8 cellular contexts compared by ENCODE assay signal in the genomic region with DNA sequence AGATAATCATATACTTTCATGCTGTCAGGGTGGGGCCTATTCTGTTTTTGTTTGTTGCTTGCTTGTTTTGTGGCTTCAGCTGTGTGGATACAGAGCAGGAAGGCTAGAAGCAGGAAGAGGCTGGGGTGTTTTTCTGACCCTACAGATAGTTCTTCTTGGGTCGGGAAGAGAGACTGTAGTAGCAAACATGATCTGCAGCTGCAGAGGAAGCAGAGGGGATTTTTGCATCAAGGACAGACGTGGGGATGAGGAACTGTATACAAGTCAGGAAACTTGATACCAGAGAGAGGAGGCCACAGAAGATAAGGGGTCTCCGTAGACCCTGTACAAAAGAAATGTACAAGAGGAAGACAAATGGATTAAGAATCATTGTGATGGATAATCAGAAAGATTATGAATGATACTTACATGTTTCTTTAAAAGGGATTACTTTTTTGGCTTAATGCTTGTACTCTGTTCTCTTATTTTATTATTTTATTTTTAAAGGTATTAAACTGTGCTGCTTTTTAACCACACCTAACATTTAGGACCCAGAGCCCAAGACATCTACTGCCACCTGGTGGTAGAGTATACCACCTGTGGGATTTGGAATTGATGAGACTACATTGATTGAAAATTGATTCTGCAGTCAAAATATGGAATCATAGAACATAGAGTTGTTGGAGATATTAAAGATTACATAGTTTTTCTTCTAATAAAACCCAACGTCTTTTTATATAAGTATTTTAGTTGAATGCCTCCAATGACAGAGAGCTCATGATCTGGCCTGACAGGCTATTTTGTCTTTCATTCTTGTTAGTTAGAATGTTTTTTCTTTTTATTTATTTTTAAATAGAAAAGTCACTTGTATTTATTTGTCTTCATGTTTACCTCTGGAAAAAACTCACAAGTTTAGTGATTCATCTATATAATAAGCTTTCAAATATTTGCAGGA. TPM values are rescaled to one million over a fixed set of nuclear protein-coding genes. Genes with fewer than 3 reads are reported as not detected.
DNase-seq lines count a peak whose midpoint lies in the region; ATAC-seq, FAIRE-seq and TF ChIP-seq lines count a peak whose summit lies in the region.

No MANE protein-coding gene starts in this region.

- TF ChIP-seq RAD21 in K562 (CRISPR knock-in tag; conservative IDR thresholded peaks at IDR 0.05 in 1 of 2, IDR thresholded peaks at IDR 0.05 in 1 of 2), result peak; percentile 61 to 75

- no peak overlapping the region for H3K4me2 ChIP-seq in K562 (ENCODE audit: insufficient read depth, low read length)

- no peaks in the 10 kb centered on the region for H3K9me3 ChIP-seq in K562 (replicated peaks; ENCODE audit: control insufficient read depth, insufficient read depth, low read depth, low read length)

- H3K9ac ChIP-seq in K562 (ENCODE audit: insufficient read depth in 1 of 2, low read depth in 2 of 2, low read length in 2 of 2), result no peak overlapping the region

- TF ChIP-seq CTCF in AG10803 (conservative IDR thresholded peaks at IDR 0.05; ENCODE audit: low read length) (peak; percentile 85), GM12872 (IDR thresholded peaks at IDR 0.05; ENCODE audit: insufficient read depth, low read depth, low read length) (peak; percentile 59; the same call in 2 of the 3 replicates), K562 (IDR thresholded peaks at IDR 0.05 in 2 of 3, conservative IDR thresholded peaks at IDR 0.05 in 1 of 3; ENCODE audit: insufficient read depth in 2 of 3, low read depth in 1 of 3, low read length in 3 of 3) (peak; percentile 40 to 69 (median 47); a peak in 3 of 6 replicates)

- no TSS peak for BruUV-seq in K562 (replicated peaks; lab: Mats Ljungman, UMichigan)

- CTCF ChIA-PET in K562 (lab: Yijun Ruan, JAX; ENCODE audit: low intra/inter-chr PET ratio), result interaction anchor here (1.7 kb wide), 1 partner anchor 63 kb away, joined by 9 read pairs; no protein-coding TSS in a partner anchor

- no peak for TF ChIP-seq POLR2A in K562 (conservative IDR thresholded peaks at IDR 0.05)

- H3K27ac ChIP-seq in K562 (ENCODE audit: extremely low read depth, low read depth, low read length), result no peak overlapping the region

- no peaks in the 10 kb centered on the region for H3K4me1 ChIP-seq in K562 (replicated peaks in 1 of 2; ENCODE audit: control insufficient read depth in 2 of 2, insufficient read depth in 2 of 2, low read length in 2 of 2)

- H3K36me3 ChIP-seq in K562 (ENCODE audit: control insufficient read depth, insufficient read depth, low read length), result no peaks in the 10 kb centered on the region

- no peak overlapping the region for H2AFZ ChIP-seq in K562 (ENCODE audit: low read depth, low read length)

- intact Hi-C loops in K562 (cut with micrococcal nuclease), result loop anchor here (1.0 to 10.0 kb wide), 3 partner anchors 63 to 427 kb away; no protein-coding TSS in a partner anchor

- FAIRE-seq in K562 (lab: Jason Lieb, UNC), result peak; percentile 44

- H3K9me1 ChIP-seq in K562 (ENCODE audit: control insufficient read depth, insufficient read depth, low read length), result no peaks in the 10 kb centered on the region

- H3K27me3 ChIP-seq in K562 (ENCODE audit: control insufficient read depth in 2 of 2, insufficient read depth in 2 of 2, low read length in 2 of 2), result peaks cover 0 to 12% of the 10 kb centered on the region in 2 experiments; a peak in 2 of 5 replicates

- in situ Hi-C loops in K562 (cut with MboI), result no loop called here

- TF ChIP-seq EP300 in K562 (IDR thresholded peaks at IDR 0.05; ENCODE audit: low read length), result no peak

- H3K79me2 ChIP-seq in K562 (ENCODE audit: control insufficient read depth, insufficient read depth, low read length), result no peaks in the 10 kb centered on the region

- 0% methylated on average over 2 of the region's 4 CpGs for WGBS in K562 (ENCODE audit: insufficient coverage, low coverage, missing lambda C conversion rate)

- H3K4me3 ChIP-seq in AG10803 (ENCODE audit: low read length), result no peak overlapping the region
- no peak overlapping the region for H3K4me3 ChIP-seq in K562

- H4K20me1 ChIP-seq in K562 (replicated peaks; ENCODE audit: control insufficient read depth, insufficient read depth, low read length), result no peaks in the 10 kb centered on the region

- DNase-seq in AG10803 (ENCODE audit: low read depth), result peak; percentile 42
- DNase-seq in NCI-H2107 treated with DMSO at 0.1 percent for 48 hours (lab: John Stamatoyannopoulos, UW; ENCODE audit: unreplicated experiment), result peak; percentile 58
- peak; percentile 17 to 40 (median 33) for DNase-seq in K562 (ENCODE audit: extremely low read depth in 1 of 4, low spot score in 3 of 4)
- DNase-seq in kidney tubule cell (ENCODE audit: low spot score), result peak; percentile 43
- no peak for DNase-seq in ureter (ENCODE audit: low spot score)

- POLR2A ChIA-PET in K562 (lab: Yijun Ruan, JAX), result no interaction called here

- ATAC-seq in K562 (peak; percentile 55; the same call in 1 of the 3 replicates), HG03439 (IDR thresholded peaks at IDR 0.05; ENCODE audit: unreplicated experiment) (no peak), GM18861 (IDR thresholded peaks at IDR 0.05; ENCODE audit: unreplicated experiment) (no peak)

TF ChIP-seq in K562, 482 proteins besides CTCF, POLR2A, EP300 and RAD21:
- TF ChIP-seq EHMT2 (IDR thresholded peaks at IDR 0.05) (no peak), ARID2 (IDR thresholded peaks at IDR 0.05) (0 out of 2 replicates have a peak, but pooled peaks have one; percentile 27), ZSCAN32 (CRISPR knock-in tag; IDR thresholded peaks at IDR 0.05) (no peak), ZNF133 (CRISPR knock-in tag; IDR thresholded peaks at IDR 0.05) (no peak)
TF ChIP-seq in K562: peak in this region for 1.

RNA-seq across cellular contexts. Expression of a gene that starts 46.1 kb away (rescaled TPM):
- total RNA-seq in K562 (2011; cell fraction: chromatin; rRNA removed; ENCODE audit: low replicate concordance), result 20.2 and 28.2 TPM in 2 replicates
- 9.5 and 12.8 TPM in 2 replicates for total RNA-seq in K562 (2011; cell fraction: nucleolus; rRNA removed)
- 16.4 and 16.8 TPM in 2 replicates for total RNA-seq in K562 (2011; cell fraction: nucleoplasm; rRNA removed)
- total RNA-seq in K562 (2014; rRNA removed) (3.3 and 8.2 TPM in 2 replicates), K562 (2014; rRNA removed; fragmentation: Illumina TruSeq; extraction: Trizol) (2.7 and 3.5 TPM in 2 replicates), K562 (2015; rRNA removed; fragmentation: Illumina TruSeq; extraction: Trizol) (1.6 and 2.0 TPM in 2 replicates), K562 (2021) (3.9 and 5.2 TPM in 2 replicates), ureter (54.7 TPM)
- polyA plus RNA-seq in K562 (2011; rRNA removed) (3.2 and 5.6 TPM in 2 replicates), K562 (2014; fragmentation: Illumina TruSeq; extraction: Trizol) (3.4 and 4.0 TPM in 2 replicates), K562 (2014; fragmentation: Nextera tagmentation; extraction: Ambion mirVana) (under 1 TPM; 0.42 to 0.45 TPM), K562 (2014; rRNA removed) (3.4 and 4.6 TPM in 2 replicates)
- polyA plus RNA-seq in K562 (2011; cell fraction: cytosol; rRNA removed), result 2.2 and 5.1 TPM in 2 replicates
- 5.3 and 10.1 TPM in 2 replicates for polyA plus RNA-seq in K562 (2011; cell fraction: nucleus; rRNA removed)
- polyA plus RNA-seq in K562 (2012), result 4.1 and 5.1 TPM in 2 replicates
- 4.0 and 8.8 TPM in 2 replicates for polyA minus RNA-seq in K562 (2011; rRNA and poly(A)+ RNA removed)
- 1.5 and 4.6 TPM in 2 replicates for polyA minus RNA-seq in K562 (2011; cell fraction: cytosol; rRNA and poly(A)+ RNA removed)
- polyA minus RNA-seq in K562 (2011; cell fraction: nucleus; rRNA and poly(A)+ RNA removed), result 5.9 and 8.3 TPM in 2 replicates
